Comparison of ENCODE assay signal across 9 cellular contexts in the genomic region with DNA sequence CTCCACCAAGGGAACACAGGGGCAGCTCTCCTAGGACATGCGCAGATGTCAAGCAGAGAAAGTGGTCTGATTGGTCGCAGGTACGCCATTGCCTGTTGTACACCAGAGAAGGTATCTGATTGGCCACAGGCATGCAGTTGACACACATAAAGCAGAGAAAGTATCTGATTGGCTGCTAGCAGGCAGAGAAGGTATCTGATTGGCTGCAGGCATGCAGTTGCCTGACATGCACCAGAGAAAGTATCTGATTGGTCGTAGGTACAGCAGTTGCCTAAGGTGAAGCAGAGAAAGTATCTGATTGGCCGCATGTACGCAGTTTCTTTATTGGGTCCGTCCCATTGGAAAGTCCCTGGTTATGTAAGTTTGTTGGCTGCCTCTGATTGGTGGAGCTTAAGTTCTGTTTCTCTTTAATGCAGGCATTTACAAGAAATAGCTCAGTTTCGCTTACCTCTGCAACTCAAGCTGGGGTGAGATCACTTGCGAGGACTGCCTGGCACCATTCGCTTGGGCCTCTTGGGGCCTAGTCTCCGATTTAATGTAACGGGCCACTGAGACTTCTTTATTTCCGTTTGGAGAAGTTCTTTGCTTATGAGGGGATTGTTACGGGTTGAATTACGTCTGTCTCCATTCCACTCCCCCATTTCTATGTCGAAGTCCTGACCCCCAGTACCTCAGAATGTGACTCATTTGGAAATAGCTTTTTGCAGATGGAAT.
DNase-seq lines count a peak whose midpoint lies in the region; ATAC-seq and TF ChIP-seq lines count a peak whose summit lies in the region.
"Had no signal": no experiment of that assay in that cellular context is flagged by ENCODE, and none has a peak within 500 bp of the region (broad histone marks: within the 10 kb centered on the region; RNA-seq: fewer than 3 reads in every experiment).

No MANE protein-coding gene starts in this region.

- no peak overlapping the region for H3K27ac ChIP-seq in upper lobe of right lung
- H3K27ac ChIP-seq: neutrophil had no signal

- H3K9me3 ChIP-seq in upper lobe of right lung, result no peaks in the 10 kb centered on the region
- H3K9me3 ChIP-seq: neutrophil had no signal

- peaks cover 16% of the 10 kb centered on the region for H3K4me1 ChIP-seq in upper lobe of right lung

- CTCF ChIA-PET in activated CD4-positive, alpha-beta T cell treated with anti-CD3 and anti-CD28 coated beads, Interleukin-2, amount 10 ng/mL, durations not matched to agents 7 days and 5 days (lab: Charles Lee), result interaction anchor here (1.3 kb wide), 1 partner anchor 11 kb away, joined by 3 read pairs; no protein-coding TSS in a partner anchor

- ATAC-seq in HG02885 (IDR thresholded peaks at IDR 0.05; ENCODE audit: poor library complexity, unreplicated experiment) (peak; percentile 83), upper lobe of right lung (no peak)
- peak; percentile 55 for ATAC-seq in stimulated activated effector memory CD8-positive, alpha-beta T cell treated with anti-CD3 and anti-CD28 coated beads, Interleukin-12 subunit alpha, Interleukin-12 subunit beta, amount 100 ng/mL, for 72 hours

- no peaks in the 10 kb centered on the region for H3K27me3 Mint-ChIP-seq in activated CD4-positive, alpha-beta T cell treated with anti-CD3 and anti-CD28 coated beads, Interleukin-2, amount 10 ng/mL, durations not matched to agents 7 days and 5 days

- H3K36me3 Mint-ChIP-seq in activated CD4-positive, alpha-beta T cell treated with anti-CD3 and anti-CD28 coated beads, Interleukin-2, amount 10 ng/mL, durations not matched to agents 7 days and 5 days (ENCODE audit: low read depth), result no peaks in the 10 kb centered on the region
- no peaks in the 10 kb centered on the region for H3K36me3 Mint-ChIP-seq in stimulated activated effector memory CD8-positive, alpha-beta T cell treated with anti-CD3 and anti-CD28 coated beads, Interleukin-12 subunit alpha, Interleukin-12 subunit beta, amount 100 ng/mL, for 72 hours

- peaks cover 27% of the 10 kb centered on the region for H3K4me1 Mint-ChIP-seq in activated CD4-positive, alpha-beta T cell treated with anti-CD3 and anti-CD28 coated beads, Interleukin-2, amount 10 ng/mL, durations not matched to agents 7 days and 5 days
- peaks cover 6% of the 10 kb centered on the region for H3K4me1 Mint-ChIP-seq in stimulated activated effector memory CD8-positive, alpha-beta T cell treated with anti-CD3 and anti-CD28 coated beads, Interleukin-12 subunit alpha, Interleukin-12 subunit beta, amount 100 ng/mL, for 72 hours

- no peak overlapping the region for H3K4me3 Mint-ChIP-seq in activated CD4-positive, alpha-beta T cell treated with anti-CD3 and anti-CD28 coated beads, Interleukin-2, amount 10 ng/mL, durations not matched to agents 7 days and 5 days
- H3K4me3 Mint-ChIP-seq in stimulated activated effector memory CD8-positive, alpha-beta T cell treated with anti-CD3 and anti-CD28 coated beads, Interleukin-12 subunit alpha, Interleukin-12 subunit beta, amount 100 ng/mL, for 72 hours, result no peak overlapping the region

- intact Hi-C loops in upper lobe of right lung (cut with DNase I), result no loop called here

- DNase-seq in activated CD4-positive, alpha-beta T cell treated with anti-CD3 and anti-CD28 coated beads, Interleukin-2, amount 10 ng/mL, durations not matched to agents 7 days and 5 days, result peak; percentile 46
- no peak for DNase-seq in activated CD4-positive, alpha-beta T cell treated with anti-CD3 and anti-CD28 coated beads, Interleukin-2, amount 50 U/mL, for 48 hours
- DNase-seq in SW480 (ENCODE audit: low spot score) (peak; percentile 51), NCI-H187 (lab: John Stamatoyannopoulos, UW) (no peak), upper lobe of right lung (no peak), nucleus accumbens (lab: John Stamatoyannopoulos, UW) (no peak)
- DNase-seq in stimulated activated effector memory CD8-positive, alpha-beta T cell treated with anti-CD3 and anti-CD28 coated beads, Interleukin-12 subunit alpha, Interleukin-12 subunit beta, amount 100 ng/mL, for 72 hours (ENCODE audit: low spot score in 2 of 2), result no peak

- POLR2A ChIA-PET in activated CD4-positive, alpha-beta T cell treated with anti-CD3 and anti-CD28 coated beads, Interleukin-2, amount 10 ng/mL, durations not matched to agents 7 days and 5 days (lab: Charles Lee), result no interaction called here

- no peaks in the 10 kb centered on the region for H3K36me3 ChIP-seq in upper lobe of right lung
- H3K36me3 ChIP-seq: neutrophil had no signal

- peak overlapping the region; percentile 72 for H3K27ac Mint-ChIP-seq in activated CD4-positive, alpha-beta T cell treated with anti-CD3 and anti-CD28 coated beads, Interleukin-2, amount 10 ng/mL, durations not matched to agents 7 days and 5 days
- peak overlapping the region; percentile 83 for H3K27ac Mint-ChIP-seq in stimulated activated effector memory CD8-positive, alpha-beta T cell treated with anti-CD3 and anti-CD28 coated beads, Interleukin-12 subunit alpha, Interleukin-12 subunit beta, amount 100 ng/mL, for 72 hours

- no peaks in the 10 kb centered on the region for H3K27me3 ChIP-seq in upper lobe of right lung
- H3K27me3 ChIP-seq: neutrophil had no signal

- no peak overlapping the region for H3K4me3 ChIP-seq in upper lobe of right lung

- no peaks in the 10 kb centered on the region for H3K9me3 Mint-ChIP-seq in activated CD4-positive, alpha-beta T cell treated with anti-CD3 and anti-CD28 coated beads, Interleukin-2, amount 10 ng/mL, durations not matched to agents 7 days and 5 days
- H3K9me3 Mint-ChIP-seq in stimulated activated effector memory CD8-positive, alpha-beta T cell treated with anti-CD3 and anti-CD28 coated beads, Interleukin-12 subunit alpha, Interleukin-12 subunit beta, amount 100 ng/mL, for 72 hours, result no peaks in the 10 kb centered on the region

- no peak for TF ChIP-seq CTCF in upper lobe of right lung (IDR thresholded peaks at IDR 0.05)

Comparison
In these comparisons a context has a peak if more than half of its experiments do, and no peak if none do; other contexts are left out.
1. DNase-seq: peak in activated CD4-positive, alpha-beta T cell treated with anti-CD3 and anti-CD28 coated beads, Interleukin-2, amount 10 ng/mL, durations not matched to agents 7 days and 5 days (single experiment) and SW480 (single experiment); none in activated CD4-positive, alpha-beta T cell treated with anti-CD3 and anti-CD28 coated beads, Interleukin-2, amount 50 U/mL, for 48 hours (0 of 2), stimulated activated effector memory CD8-positive, alpha-beta T cell treated with anti-CD3 and anti-CD28 coated beads, Interleukin-12 subunit alpha, Interleukin-12 subunit beta, amount 100 ng/mL, for 72 hours (0 of 2), NCI-H187 (0 of 2), upper lobe of right lung (single experiment) and nucleus accumbens (0 of 56).